In genomic region chr2:27539649-27540048, GRCh38 we compare ENCODE assay signal across 8 cellular contexts. TPM values are rescaled to one million over a fixed set of nuclear protein-coding genes. Genes with fewer than 3 reads are reported as not detected.
"Had no signal": no experiment of that assay in that cellular context is flagged by ENCODE, and none has a peak within 500 bp of the region (broad histone marks: within the 10 kb centered on the region; RNA-seq: fewer than 3 reads in every experiment).

No MANE protein-coding gene starts in this region.

RNA-seq across cellular contexts. Expression of gene GCKR, which starts 43.0 kb away (rescaled TPM):
- total RNA-seq: OCI-LY7, PC-3, Right ventricle myocardium inferior, Right ventricle myocardium superior, RPMI7951, SJCRH30, SJSA1, SK-MEL-5 had no signal

RNA-seq across cellular contexts. Expression of gene ZNF512, which starts 43.2 kb away (rescaled TPM):
- total RNA-seq: PC-3 had no signal

RNA-seq across cellular contexts. Expression of gene FNDC4, which starts 44.6 kb away (rescaled TPM):
- total RNA-seq: OCI-LY7 had no signal
